ENCODE assay signal across 11 cellular contexts in the genomic region with DNA sequence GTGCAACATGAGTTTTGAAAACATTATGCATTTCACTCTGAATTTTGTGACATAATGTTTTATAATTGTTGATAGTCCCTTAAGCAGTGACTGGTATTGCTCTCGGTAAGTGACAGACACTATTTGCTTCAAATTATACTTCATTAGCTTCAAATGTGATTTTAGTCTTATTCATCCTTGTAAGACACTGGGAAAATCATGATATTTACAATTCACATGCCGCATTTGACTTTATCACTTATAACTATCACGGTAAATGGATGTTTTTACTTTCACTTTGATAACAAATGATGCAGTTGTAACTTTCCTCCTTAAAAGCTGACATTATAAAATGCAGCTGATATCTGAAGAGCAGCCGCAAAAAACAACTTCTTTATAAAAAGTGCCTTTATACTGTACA. TPM values are rescaled to one million over a fixed set of nuclear protein-coding genes. Genes with fewer than 3 reads are reported as not detected.
DNase-seq lines count a peak whose midpoint lies in the region; ATAC-seq and TF ChIP-seq lines count a peak whose summit lies in the region.
"Had no signal": no experiment of that assay in that cellular context is flagged by ENCODE, and none has a peak within 500 bp of the region (broad histone marks: within the 10 kb centered on the region; RNA-seq: fewer than 3 reads in every experiment).

No MANE protein-coding gene starts in this region.

- no peak for TF ChIP-seq EP300 in ovary (IDR thresholded peaks at IDR 0.05)

- H3K4me1 Mint-ChIP-seq in CD8-positive, alpha-beta T cell (ENCODE audit: low read depth), result peaks cover 20% of the 10 kb centered on the region
- H3K4me1 Mint-ChIP-seq in GM23338, result no peaks in the 10 kb centered on the region

- DNase-seq in CD8-positive, alpha-beta T cell, result no peak
- peak in 1 of 2 donors; percentile 24 for DNase-seq in cardiac fibroblast (ENCODE audit: low read depth in 2 of 2)
- DNase-seq in ovary, result no peak
- DNase-seq in GM23338 (ENCODE audit: low spot score), result no peak
- no peak for DNase-seq in DMS79 (lab: John Stamatoyannopoulos, UW)
- DNase-seq: Peyer's patch had no signal

- CTCF ChIA-PET in CD8-positive, alpha-beta T cell (lab: Charles Lee), result interaction anchor here (0.7 to 2.2 kb wide), 3 partner anchors 8 to 174 kb away, joined by 3 to 7 read pairs (median 3); no protein-coding TSS in a partner anchor

- no peak overlapping the region for H2AFZ ChIP-seq in OCI-LY1 (ENCODE audit: low read length)
- H2AFZ ChIP-seq in GM23338, result no peak overlapping the region

- H3K36me3 Mint-ChIP-seq in CD8-positive, alpha-beta T cell, result peaks cover 3% of the 10 kb centered on the region
- no peaks in the 10 kb centered on the region for H3K36me3 Mint-ChIP-seq in GM23338 (ENCODE audit: low read depth)

- H3K4me3 ChIP-seq in CD8-positive, alpha-beta T cell (ENCODE audit: low read depth, low read length), result peak overlapping the region; percentile 17
- peak overlapping the region; percentile 5 for H3K4me3 ChIP-seq in OCI-LY1 (ENCODE audit: low read depth, low read length, poor library complexity, severe bottlenecking)
- peak overlapping the region; percentile 12 to 43 for H3K4me3 ChIP-seq in cardiac fibroblast (replicated peaks in 1 of 2; ENCODE audit: low read depth in 2 of 2, low read length in 2 of 2)
- peak overlapping the region; percentile 18 for H3K4me3 ChIP-seq in ovary
- H3K4me3 ChIP-seq in GM23338, result no peak overlapping the region
- H3K4me3 ChIP-seq: lung, Peyer's patch had no signal

- peak overlapping the region; percentile 78 for H3K27ac Mint-ChIP-seq in CD8-positive, alpha-beta T cell
- no peak overlapping the region for H3K27ac Mint-ChIP-seq in GM23338

- H3K79me2 ChIP-seq in OCI-LY1 (ENCODE audit: insufficient read depth, low read length) (no peaks in the 10 kb centered on the region), GM23338 (replicated peaks; ENCODE audit: insufficient read depth) (no peaks in the 10 kb centered on the region)

- no peaks in the 10 kb centered on the region for H3K27me3 ChIP-seq in CD8-positive, alpha-beta T cell (ENCODE audit: insufficient read depth, low read length)
- H3K27me3 ChIP-seq in OCI-LY1 (ENCODE audit: insufficient read depth, low read length) (no peaks in the 10 kb centered on the region), ovary (no peaks in the 10 kb centered on the region), GM23338 (ENCODE audit: insufficient read depth) (no peaks in the 10 kb centered on the region)
- H3K27me3 ChIP-seq: Peyer's patch had no signal

- H3K36me3 ChIP-seq in CD8-positive, alpha-beta T cell (ENCODE audit: insufficient read depth, low read length), result no peaks in the 10 kb centered on the region
- H3K36me3 ChIP-seq in OCI-LY1 (ENCODE audit: insufficient read depth, low read length), result no peaks in the 10 kb centered on the region
- H3K36me3 ChIP-seq in ovary, result no peaks in the 10 kb centered on the region
- no peaks in the 10 kb centered on the region for H3K36me3 ChIP-seq in GM23338 (ENCODE audit: insufficient read depth)

- peaks cover 3% of the 10 kb centered on the region for H3K4me1 ChIP-seq in CD8-positive, alpha-beta T cell (ENCODE audit: insufficient read depth, low read length)
- H3K4me1 ChIP-seq in OCI-LY1 (ENCODE audit: insufficient read depth, low read length, severe bottlenecking), result no peaks in the 10 kb centered on the region
- no peaks in the 10 kb centered on the region for H3K4me1 ChIP-seq in ovary (ENCODE audit: insufficient read depth)
- H3K4me1 ChIP-seq in GM23338 (ENCODE audit: insufficient read depth), result no peaks in the 10 kb centered on the region

- H3K27me3 Mint-ChIP-seq in CD8-positive, alpha-beta T cell (ENCODE audit: low read depth), result no peaks in the 10 kb centered on the region
- H3K27me3 Mint-ChIP-seq in GM23338 (ENCODE audit: insufficient read depth, low read depth, poor library complexity), result no peaks in the 10 kb centered on the region

- no peak for TF ChIP-seq CTCF in CD8-positive, alpha-beta T cell (IDR thresholded peaks at IDR 0.05)
- no peak for TF ChIP-seq CTCF in OCI-LY1 (IDR thresholded peaks at IDR 0.05; ENCODE audit: low read length)
- no peak for TF ChIP-seq CTCF in cardiac fibroblast (IDR thresholded peaks at IDR 0.05; ENCODE audit: low read depth, low read length)
- no peak for TF ChIP-seq CTCF in ovary (IDR thresholded peaks at IDR 0.05)
- no peak for TF ChIP-seq CTCF in GM23338 (conservative IDR thresholded peaks at IDR 0.05; ENCODE audit: low read depth in 2 of 2)

- H3F3A ChIP-seq in OCI-LY1 (ENCODE audit: insufficient read depth, low read length) (no peaks in the 10 kb centered on the region), GM23338 (replicated peaks; ENCODE audit: low read depth) (no peaks in the 10 kb centered on the region)

- no peaks in the 10 kb centered on the region for H4K20me1 ChIP-seq in OCI-LY1 (ENCODE audit: insufficient read depth, low read length)
- H4K20me1 ChIP-seq in GM23338 (replicated peaks; ENCODE audit: insufficient read depth), result no peaks in the 10 kb centered on the region

- H3K27ac ChIP-seq in CD8-positive, alpha-beta T cell (ENCODE audit: low read depth, low read length), result no peak overlapping the region
- no peak overlapping the region for H3K27ac ChIP-seq in OCI-LY1 (ENCODE audit: low read depth, low read length, poor library complexity, severe bottlenecking)
- no peak overlapping the region for H3K27ac ChIP-seq in ovary
- no peak overlapping the region for H3K27ac ChIP-seq in GM23338 (ENCODE audit: low read depth)

- no peaks in the 10 kb centered on the region for H3K9me3 Mint-ChIP-seq in CD8-positive, alpha-beta T cell
- no peaks in the 10 kb centered on the region for H3K9me3 Mint-ChIP-seq in GM23338

- no peak overlapping the region for H3K9ac ChIP-seq in OCI-LY1 (ENCODE audit: low read length)

- peak overlapping the region; percentile 29 for H3K4me2 ChIP-seq in OCI-LY1 (ENCODE audit: low read length)
- no peak overlapping the region for H3K4me2 ChIP-seq in GM23338

- WGBS in ovary, 3 donors, result 40 to 58% (median 41%) methylated on average over 4 of the region's 4 CpGs

- ATAC-seq in CD8-positive, alpha-beta T cell, result no peak
- ATAC-seq in HG02588 (IDR thresholded peaks at IDR 0.05; ENCODE audit: unreplicated experiment), result no peak
- no peak for ATAC-seq in HG02938 (IDR thresholded peaks at IDR 0.05; ENCODE audit: unreplicated experiment)
- ATAC-seq in GM23338, result no peak

- intact Hi-C loops in CD8-positive, alpha-beta T cell (cut with DNase I, micrococcal nuclease), result loop anchor here in 1 of 2 experiments (10.0 kb wide), 1 partner anchor 1470 kb away; no protein-coding TSS in a partner anchor
- intact Hi-C loops in ovary (cut with DNase I), result loop anchor here in 3 of 4 donors (5.0 to 10.0 kb wide), 2 partner anchors 147 to 150 kb away; no protein-coding TSS in a partner anchor

- no peaks in the 10 kb centered on the region for H3K9me3 ChIP-seq in CD8-positive, alpha-beta T cell (ENCODE audit: low read length)
- H3K9me3 ChIP-seq in OCI-LY1 (ENCODE audit: low read length), result no peaks in the 10 kb centered on the region
- H3K9me3 ChIP-seq in ovary, result no peaks in the 10 kb centered on the region
- H3K9me3 ChIP-seq: Peyer's patch had no signal

- POLR2A ChIA-PET in CD8-positive, alpha-beta T cell (lab: Charles Lee), result no interaction called here

- H3K4me3 Mint-ChIP-seq in CD8-positive, alpha-beta T cell, result peak overlapping the region; percentile 82
- H3K4me3 Mint-ChIP-seq in GM23338, result no peak overlapping the region

- TF ChIP-seq POLR2A in ovary (IDR thresholded peaks at IDR 0.05), result no peak

- H3K9me2 ChIP-seq in OCI-LY1 (ENCODE audit: low read depth, low read length) (no peaks in the 10 kb centered on the region), GM23338 (ENCODE audit: insufficient read depth) (no peaks in the 10 kb centered on the region)

TF ChIP-seq in GM23338, 12 proteins besides CTCF, POLR2A, EP300 and RAD21 (continues in another document):
- TF ChIP-seq ZNF114 (CRISPR knock-in tag; IDR thresholded peaks at IDR 0.05) (no peak), EZH2phosphoT487 (IDR thresholded peaks at IDR 0.05; ENCODE audit: unreplicated experiment) (no peak), EZH2 (IDR thresholded peaks at IDR 0.05; ENCODE audit: low read depth, unreplicated experiment) (no peak)

RNA-seq across cellular contexts. Expression of gene ITGA2, which starts 44.1 kb away (rescaled TPM):
- total RNA-seq in CD8-positive, alpha-beta T cell, result not detected
- 1 to 10 TPM in 6 of 7 donors, under 1 TPM in 1; 0.36 to 2.9 (median 1.7) TPM for total RNA-seq in ovary
- polyA plus RNA-seq in ovary (1 to 10 TPM in 1 of 2 donors, under 1 TPM in 1; 0.86 to 8.4 TPM), GM23338 (2016; fragmentation: Nextera tagmentation; extraction: Ambion mirVana) (1.9 and 2.6 TPM in 2 replicates)
- 6.2 and 7.1 TPM in 2 replicates for total RNA-seq in GM23338 (2014; rRNA removed; shearing (Covaris generic))
- total RNA-seq: G401 had no signal
